In genomic region chr19:3761382-3762129, GRCh38 we compare ENCODE assay signal across 8 cellular contexts. TPM values are rescaled to one million over a fixed set of nuclear protein-coding genes. Genes with fewer than 3 reads are reported as not detected.
DNase-seq lines count a peak whose midpoint lies in the region; ATAC-seq and TF ChIP-seq lines count a peak whose summit lies in the region.

Gene APBA3 (minus strand): TSS chr19:3761692. CDS start chr19:3760264, 1,428 bp downstream.

- H3K9me2 ChIP-seq in GM23338 (ENCODE audit: insufficient read depth): no peaks in the 10 kb centered on the region; the same call in 1 of the 2 replicates

- H3K27me3 Mint-ChIP-seq in GM23338 (ENCODE audit: insufficient read depth, low read depth, poor library complexity) (peaks cover 11% of the 10 kb centered on the region), neural progenitor cell (ENCODE audit: insufficient read depth, low read depth) (no peaks in the 10 kb centered on the region)

- H3F3A ChIP-seq in GM23338 (replicated peaks; ENCODE audit: low read depth) (no peaks in the 10 kb centered on the region), neural progenitor cell (ENCODE audit: low read depth) (peaks cover 8% of the 10 kb centered on the region)

- H3K4me3 ChIP-seq in GM23338 (peak within 1 kb of the TSS; percentile 99), MG63 (peak within 1 kb of the TSS; percentile 89), foreskin fibroblast (ENCODE audit: low read depth in 1 of 2, low read length in 2 of 2) (peak within 1 kb of the TSS; percentile 99 to 100), neural progenitor cell (peak within 1 kb of the TSS; percentile 90), stomach smooth muscle (ENCODE audit: low read length in 2 of 2) (peak within 1 kb of the TSS; percentile 96 to 98)

- DNase-seq in DMS153 treated with DMSO at 0.1 percent for 48 hours (lab: John Stamatoyannopoulos, UW; ENCODE audit: unreplicated experiment): peak; percentile 69
- DNase-seq in GM23338 (ENCODE audit: low spot score): peak; percentile 94
- DNase-seq in MG63: peak; percentile 78
- peak; percentile 92 to 94 for DNase-seq in SHP77 (lab: John Stamatoyannopoulos, UW)
- DNase-seq in activated gamma-delta T cell (lab: John Stamatoyannopoulos, UW): peak; percentile 91
- peak; percentile 78 to 95 for DNase-seq in foreskin fibroblast
- DNase-seq in neural progenitor cell (ENCODE audit: low spot score): peak; percentile 96

- H3K27ac Mint-ChIP-seq in GM23338 (peak within 1 kb of the TSS; percentile 97), neural progenitor cell (peak within 1 kb of the TSS; percentile 95)

- H4K20me1 ChIP-seq in GM23338 (replicated peaks; ENCODE audit: insufficient read depth) (no peaks in the 10 kb centered on the region), neural progenitor cell (ENCODE audit: low read depth) (no peaks in the 10 kb centered on the region)

- H3K27ac ChIP-seq in GM23338 (ENCODE audit: low read depth): peak within 1 kb of the TSS; percentile 73
- H3K27ac ChIP-seq in neural progenitor cell: peak within 1 kb of the TSS; percentile 72
- peak within 1 kb of the TSS; percentile 98 for H3K27ac ChIP-seq in stomach smooth muscle (ENCODE audit: low read length)

- H3K4me1 Mint-ChIP-seq in GM23338: peaks cover 4% of the 10 kb centered on the region
- peaks cover 14% of the 10 kb centered on the region for H3K4me1 Mint-ChIP-seq in neural progenitor cell

- peak within 1 kb of the TSS; percentile 96 for H2AFZ ChIP-seq in GM23338
- H2AFZ ChIP-seq in neural progenitor cell (replicated peaks): peak within 1 kb of the TSS; percentile 97

- H3K36me3 Mint-ChIP-seq in GM23338 (ENCODE audit: low read depth): peaks cover 4% of the 10 kb centered on the region; the same call in 2 of the 3 replicates
- peaks cover 2% of the 10 kb centered on the region for H3K36me3 Mint-ChIP-seq in neural progenitor cell

- H3K9me3 Mint-ChIP-seq in GM23338: peaks cover 2% of the 10 kb centered on the region; the same call in 1 of the 3 replicates
- no peaks in the 10 kb centered on the region for H3K9me3 Mint-ChIP-seq in neural progenitor cell

- peaks cover 3% of the 10 kb centered on the region for H3K4me1 ChIP-seq in GM23338 (ENCODE audit: insufficient read depth)
- H3K4me1 ChIP-seq in neural progenitor cell: peaks cover 3% of the 10 kb centered on the region
- peaks cover 32% of the 10 kb centered on the region for H3K4me1 ChIP-seq in stomach smooth muscle (ENCODE audit: control insufficient read depth, insufficient read depth, low read length)

- H3K4me2 ChIP-seq in GM23338 (peak within 1 kb of the TSS; percentile 93), neural progenitor cell (peak within 1 kb of the TSS; percentile 85)

- ATAC-seq in GM23338: peak; percentile 79

- peak within 1 kb of the TSS; percentile 96 for H3K4me3 Mint-ChIP-seq in GM23338
- H3K4me3 Mint-ChIP-seq in neural progenitor cell: peak within 1 kb of the TSS; percentile 96

- H3K27me3 ChIP-seq in GM23338 (ENCODE audit: insufficient read depth) (no peaks in the 10 kb centered on the region), MG63 (no peaks in the 10 kb centered on the region), neural progenitor cell (no peaks in the 10 kb centered on the region), stomach smooth muscle (ENCODE audit: control insufficient read depth in 1 of 2, insufficient read depth in 2 of 2, low read length in 2 of 2) (no peaks in the 10 kb centered on the region)

- H3K79me2 ChIP-seq in GM23338 (replicated peaks; ENCODE audit: insufficient read depth) (peaks cover 22% of the 10 kb centered on the region), neural progenitor cell (ENCODE audit: low read depth) (peaks cover 26% of the 10 kb centered on the region)

- H3K36me3 ChIP-seq in GM23338 (ENCODE audit: insufficient read depth) (no peaks in the 10 kb centered on the region), MG63 (no peaks in the 10 kb centered on the region), neural progenitor cell (no peaks in the 10 kb centered on the region), stomach smooth muscle (ENCODE audit: control insufficient read depth in 2 of 2, insufficient read depth in 2 of 2, low read length in 2 of 2) (peaks cover 6 to 19% of the 10 kb centered on the region in 2 donors)

- H3K9ac ChIP-seq in neural progenitor cell (peak within 1 kb of the TSS; percentile 83), stomach smooth muscle (ENCODE audit: low read length in 2 of 2) (peak within 1 kb of the TSS; percentile 97 to 100)

- no peaks in the 10 kb centered on the region for H3K9me3 ChIP-seq in MG63
- H3K9me3 ChIP-seq in neural progenitor cell (ENCODE audit: low read depth): no peaks in the 10 kb centered on the region
- H3K9me3 ChIP-seq in stomach smooth muscle (ENCODE audit: control insufficient read depth in 2 of 2, low read length in 2 of 2): no peaks in the 10 kb centered on the region

- peak; percentile 58 to 79 for TF ChIP-seq CTCF in GM23338 (conservative IDR thresholded peaks at IDR 0.05; ENCODE audit: low read depth in 2 of 2)
- peak; percentile 60 for TF ChIP-seq CTCF in foreskin fibroblast (IDR thresholded peaks at IDR 0.05; ENCODE audit: low read depth, low read length)
- peak; percentile 77 for TF ChIP-seq CTCF in neural progenitor cell (IDR thresholded peaks at IDR 0.05)

TF ChIP-seq in GM23338, 12 proteins besides CTCF, POLR2A, EP300 and RAD21 (continues in another document):
- TF ChIP-seq POLR2AphosphoS5 (IDR thresholded peaks at IDR 0.05; ENCODE audit: low read depth) (peak; percentile 95), EZH2phosphoT487 (IDR thresholded peaks at IDR 0.05; ENCODE audit: unreplicated experiment) (no peak), ZNF462 (CRISPR knock-in tag; IDR thresholded peaks at IDR 0.05) (no peak), JUNB (IDR thresholded peaks at IDR 0.05; ENCODE audit: unreplicated experiment) (no peak)

RNA-seq across cellular contexts. Expression of gene APBA3, which starts in this region (rescaled TPM):
- total RNA-seq in GM23338 (2014; rRNA removed; shearing (Covaris generic)): 31.8 and 56.1 TPM in 2 replicates
- 16.6 and 17.2 TPM in 2 replicates for polyA plus RNA-seq in GM23338 (2016; fragmentation: Nextera tagmentation; extraction: Ambion mirVana)
- total RNA-seq in MG63 (2014; rRNA removed; shearing (Covaris generic); ENCODE audit: low replicate concordance): 1.4 and 10.1 TPM in 2 replicates
- 17.3 and 41.1 TPM in 2 replicates for total RNA-seq in neural progenitor cell (ENCODE audit: low replicate concordance)

Comparison
In these comparisons a context has a peak if more than half of its experiments do, and no peak if none do; other contexts are left out.
1. Peak in every context shown above with its lines: DNase-seq, ATAC-seq, H3K4me3 ChIP-seq and H3K27ac ChIP-seq.